In the genomic region with DNA sequence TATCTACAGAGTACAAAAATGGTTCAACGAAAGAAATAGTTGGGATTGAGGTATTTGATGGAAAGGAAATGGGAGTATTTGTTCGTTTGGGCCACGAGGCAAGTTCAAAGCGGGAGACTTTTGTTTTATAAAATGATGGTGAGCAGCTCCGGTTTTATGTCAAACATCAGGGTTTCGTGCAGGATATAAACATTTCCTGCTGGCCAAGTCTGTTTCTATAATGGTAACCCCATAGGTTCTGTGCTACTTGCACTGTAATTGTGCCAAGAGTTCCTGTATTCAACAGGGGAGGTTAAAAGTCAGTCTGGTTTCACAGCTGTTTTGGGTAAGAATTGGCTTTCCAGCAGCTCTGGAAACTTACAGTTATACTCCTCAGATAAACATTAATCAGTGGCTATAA, we compare ENCODE assay signal across 24 cellular contexts.
"Had no signal": no experiment of that assay in that cellular context is flagged by ENCODE, and none has a peak within 500 bp of the region (broad histone marks: within the 10 kb centered on the region; RNA-seq: fewer than 3 reads in every experiment).

No MANE protein-coding gene starts in this region.

- H3K27ac ChIP-seq: colonic mucosa, epithelial cell of prostate, left lung, stomach, suprapubic skin, tibial nerve, VCaP had no signal

- H3K4me3 ChIP-seq: colonic mucosa, left lung, lung, stomach, suprapubic skin, tibial nerve had no signal

- ATAC-seq: activated CD4-positive, CD25-positive, alpha-beta regulatory T cell treated with anti-CD3 and anti-CD28 coated beads, Interleukin-2, amount 50 U/mL, for 24 hours; activated CD8-positive, alpha-beta memory T cell treated with anti-CD3 and anti-CD28 coated beads, Interleukin-2, amount 10 ng/mL, durations not matched to agents 7 days and 5 days; activated CD8-positive, alpha-beta T cell treated with anti-CD3 and anti-CD28 coated beads for 36 hours; activated naive CD4-positive, alpha-beta T cell treated with anti-CD3 and anti-CD28 coated beads, Interleukin-2, amount 50 U/mL, for 72 hours; activated T-helper 17 cell treated with anti-CD3 and anti-CD28 coated beads, Interleukin-2, amount 50 U/mL, for 72 hours; left lung; sciatic nerve; stimulated activated memory B cell treated with anti-CD40 and anti-IgM and Interleukin-4, amounts not matched to agents 10 μg/mL and 1 μg/mL and 100 μg/mL, for 72 hours had no signal

- H3K36me3 ChIP-seq: colonic mucosa, left lung, stomach, suprapubic skin, tibial nerve had no signal

- H3K27me3 ChIP-seq: colonic mucosa, left lung, stomach, suprapubic skin, tibial nerve had no signal

- H3K9me3 ChIP-seq: colonic mucosa, left lung, stomach, suprapubic skin, tibial nerve had no signal

- H3K4me1 ChIP-seq: colonic mucosa, left lung, stomach, suprapubic skin, tibial nerve had no signal

- DNase-seq: activated CD4-positive, alpha-beta T cell treated with anti-CD3 and anti-CD28 coated beads, Interleukin-2, amount 10 ng/mL, durations not matched to agents 7 days and 5 days; activated CD8-positive, alpha-beta memory T cell treated with anti-CD3 and anti-CD28 coated beads, Interleukin-2, amount 10 ng/mL, durations not matched to agents 7 days and 5 days; activated CD8-positive, alpha-beta T cell treated with anti-CD3 and anti-CD28 coated beads for 36 hours; aorta; caudate nucleus; colonic mucosa; endodermal cell; immature natural killer cell; left lung; naive B cell; occipital lobe; small intestine; stimulated activated CD4-positive, alpha-beta T cell treated with anti-CD3 and anti-CD28 coated beads, Interleukin-15, amount 100 ng/mL, for 24 hours; stomach had no signal
